11 cellular contexts compared by ENCODE assay signal in the genomic region with DNA sequence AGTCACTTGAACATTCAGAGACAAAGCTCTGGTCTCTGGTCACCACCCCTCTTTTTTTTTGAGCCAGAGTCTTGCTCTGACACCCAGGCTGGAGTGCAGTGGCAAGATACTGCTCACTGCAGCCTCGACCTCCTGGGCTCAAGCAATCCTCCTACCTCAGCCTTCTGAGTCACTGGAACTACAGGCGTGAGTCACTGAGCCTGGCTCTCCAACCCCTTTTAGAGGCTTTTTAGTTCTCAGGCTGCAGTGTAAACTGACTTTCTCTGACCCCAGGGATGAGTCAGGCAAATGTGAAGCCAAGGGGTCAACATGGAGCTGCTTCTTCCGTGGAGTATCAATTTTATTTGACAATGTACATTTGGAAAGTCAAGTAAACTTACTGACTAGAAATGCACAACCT.
DNase-seq lines count a peak whose midpoint lies in the region; ATAC-seq and TF ChIP-seq lines count a peak whose summit lies in the region.
"Had no signal": no experiment of that assay in that cellular context is flagged by ENCODE, and none has a peak within 500 bp of the region (broad histone marks: within the 10 kb centered on the region; RNA-seq: fewer than 3 reads in every experiment).

No MANE protein-coding gene starts in this region.

- peak; percentile 72 to 84 for ATAC-seq in activated CD4-positive, CD25-positive, alpha-beta regulatory T cell treated with anti-CD3 and anti-CD28 coated beads, Interleukin-2, amount 50 U/mL, for 24 hours
- no peak for ATAC-seq in GM19035 (IDR thresholded peaks at IDR 0.05; ENCODE audit: unreplicated experiment)

- no peaks in the 10 kb centered on the region for H3K27me3 ChIP-seq in fibroblast of lung (ENCODE audit: control insufficient read depth, insufficient read depth, low read length)
- H3K27me3 ChIP-seq: cardiac muscle cell had no signal

- TF ChIP-seq CTCF in fibroblast of lung (conservative IDR thresholded peaks at IDR 0.05 in 1 of 2, IDR thresholded peaks at IDR 0.05 in 1 of 2; ENCODE audit: low read depth in 1 of 2, low read length in 2 of 2) = no peak

- no peak for DNase-seq in activated CD4-positive, CD25-positive, alpha-beta regulatory T cell (lab: John Stamatoyannopoulos, UW)
- DNase-seq in RPMI7951 (ENCODE audit: low read depth) (peak; percentile 94), fibroblast of lung (ENCODE audit: low read depth in 2 of 2) (peak; percentile 88 to 96), NCI-H1694 treated with DMSO at 0.1 percent for 48 hours (lab: John Stamatoyannopoulos, UW) (no peak)
- peak; percentile 38 for DNase-seq in stimulated activated CD8-positive, alpha-beta memory T cell treated with anti-CD3 and anti-CD28 coated beads, Interleukin-4, amount 100 ng/mL, for 48 hours
- DNase-seq in activated effector memory CD4-positive, alpha-beta T cell treated with anti-CD3 and anti-CD28 coated beads, Interleukin-2, amount 50 U/mL, for 16 hours = no peak
- DNase-seq: NCI-H1048, T-helper 1 cell had no signal

- no peak overlapping the region for H3K4me3 ChIP-seq in fibroblast of lung (replicated peaks in 1 of 4; ENCODE audit: control extremely low read depth in 1 of 4, insufficient read depth in 1 of 4, low read depth in 3 of 4, low read length in 4 of 4)
- H3K4me3 ChIP-seq: cardiac muscle cell had no signal

- no peaks in the 10 kb centered on the region for H4K20me1 ChIP-seq in fibroblast of lung (ENCODE audit: control insufficient read depth, extremely low read depth, insufficient read depth, low read length)

- H3K27ac ChIP-seq in fibroblast of lung (ENCODE audit: insufficient read depth, low read length) = peak overlapping the region; percentile 70
- H3K27ac ChIP-seq: cardiac muscle cell had no signal

- H3K9me3 ChIP-seq in fibroblast of lung (ENCODE audit: control insufficient read depth, insufficient read depth, low read depth, low read length) = no peaks in the 10 kb centered on the region

- H2AFZ ChIP-seq in fibroblast of lung (ENCODE audit: low read length) = no peak overlapping the region

- no peaks in the 10 kb centered on the region for H3K79me2 ChIP-seq in fibroblast of lung (ENCODE audit: control insufficient read depth, insufficient read depth, low read length)

- no peak overlapping the region for H3K9ac ChIP-seq in fibroblast of lung (ENCODE audit: insufficient read depth, low read length)

- no peaks in the 10 kb centered on the region for H3K36me3 ChIP-seq in fibroblast of lung (ENCODE audit: control insufficient read depth, insufficient read depth, low read length)
- H3K36me3 ChIP-seq: cardiac muscle cell had no signal

- H3K4me1 ChIP-seq in fibroblast of lung (ENCODE audit: control insufficient read depth, extremely low read depth, insufficient read depth, low read length) = peaks cover 21% of the 10 kb centered on the region

- H3K4me2 ChIP-seq in fibroblast of lung (ENCODE audit: extremely low read depth, insufficient read depth, low read length) = peak overlapping the region; percentile 15

Comparison
In these comparisons a context has a peak if more than half of its experiments do, and no peak if none do; other contexts are left out.
1. DNase-seq: peak in RPMI7951 (single experiment), fibroblast of lung (2 of 2) and stimulated activated CD8-positive, alpha-beta memory T cell treated with anti-CD3 and anti-CD28 coated beads, Interleukin-4, amount 100 ng/mL, for 48 hours (single experiment); none in activated CD4-positive, CD25-positive, alpha-beta regulatory T cell (0 of 4), activated effector memory CD4-positive, alpha-beta T cell treated with anti-CD3 and anti-CD28 coated beads, Interleukin-2, amount 50 U/mL, for 16 hours (single experiment) and NCI-H1694 treated with DMSO at 0.1 percent for 48 hours (single experiment).